1 cellular context compared by ENCODE assay signal in the genomic region with DNA sequence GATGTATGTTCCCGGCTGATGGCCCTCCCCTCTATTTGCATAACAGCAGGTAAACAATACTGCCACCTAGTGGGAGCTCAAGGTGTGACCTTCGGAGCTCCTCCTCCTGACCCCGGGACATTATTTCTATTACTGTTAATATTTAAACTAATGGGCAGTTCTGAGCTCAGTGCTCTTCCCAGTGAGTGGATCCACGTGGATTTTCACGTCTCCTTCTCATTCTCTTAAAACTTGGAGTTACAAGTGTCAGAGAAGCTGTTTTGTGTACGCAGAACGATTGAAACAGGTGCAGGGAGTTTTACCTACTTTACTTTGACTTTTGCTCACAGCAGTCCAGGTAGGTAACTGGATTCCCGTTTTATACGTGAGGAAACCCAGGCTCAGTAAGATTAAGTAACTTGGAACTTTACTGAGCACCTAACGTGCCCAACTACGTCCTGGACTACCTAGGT.
TF ChIP-seq lines count a peak whose summit lies in the region.

No MANE protein-coding gene starts in this region.

TF ChIP-seq in HepG2, 621 proteins besides CTCF, POLR2A, EP300 and RAD21 (continued from another document and continues in another):
- TF ChIP-seq, protein P1, sequence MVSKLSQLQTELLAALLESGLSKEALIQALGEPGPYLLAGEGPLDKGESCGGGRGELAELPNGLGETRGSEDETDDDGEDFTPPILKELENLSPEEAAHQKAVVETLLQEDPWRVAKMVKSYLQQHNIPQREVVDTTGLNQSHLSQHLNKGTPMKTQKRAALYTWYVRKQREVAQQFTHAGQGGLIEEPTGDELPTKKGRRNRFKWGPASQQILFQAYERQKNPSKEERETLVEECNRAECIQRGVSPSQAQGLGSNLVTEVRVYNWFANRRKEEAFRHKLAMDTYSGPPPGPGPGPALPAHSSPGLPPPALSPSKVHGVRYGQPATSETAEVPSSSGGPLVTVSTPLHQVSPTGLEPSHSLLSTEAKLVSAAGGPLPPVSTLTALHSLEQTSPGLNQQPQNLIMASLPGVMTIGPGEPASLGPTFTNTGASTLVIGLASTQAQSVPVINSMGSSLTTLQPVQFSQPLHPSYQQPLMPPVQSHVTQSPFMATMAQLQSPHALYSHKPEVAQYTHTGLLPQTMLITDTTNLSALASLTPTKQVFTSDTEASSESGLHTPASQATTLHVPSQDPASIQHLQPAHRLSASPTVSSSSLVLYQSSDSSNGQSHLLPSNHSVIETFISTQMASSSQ (IDR thresholded peaks at IDR 0.05; ENCODE audit: low read depth): peak; percentile 79
- TF ChIP-seq, protein P1 (CRISPR knock-in tag; IDR thresholded peaks at IDR 0.05; ENCODE audit: borderline replicate concordance): peak; percentile 77; the same call in 1 of the 2 replicates
- TF ChIP-seq, protein P2, sequence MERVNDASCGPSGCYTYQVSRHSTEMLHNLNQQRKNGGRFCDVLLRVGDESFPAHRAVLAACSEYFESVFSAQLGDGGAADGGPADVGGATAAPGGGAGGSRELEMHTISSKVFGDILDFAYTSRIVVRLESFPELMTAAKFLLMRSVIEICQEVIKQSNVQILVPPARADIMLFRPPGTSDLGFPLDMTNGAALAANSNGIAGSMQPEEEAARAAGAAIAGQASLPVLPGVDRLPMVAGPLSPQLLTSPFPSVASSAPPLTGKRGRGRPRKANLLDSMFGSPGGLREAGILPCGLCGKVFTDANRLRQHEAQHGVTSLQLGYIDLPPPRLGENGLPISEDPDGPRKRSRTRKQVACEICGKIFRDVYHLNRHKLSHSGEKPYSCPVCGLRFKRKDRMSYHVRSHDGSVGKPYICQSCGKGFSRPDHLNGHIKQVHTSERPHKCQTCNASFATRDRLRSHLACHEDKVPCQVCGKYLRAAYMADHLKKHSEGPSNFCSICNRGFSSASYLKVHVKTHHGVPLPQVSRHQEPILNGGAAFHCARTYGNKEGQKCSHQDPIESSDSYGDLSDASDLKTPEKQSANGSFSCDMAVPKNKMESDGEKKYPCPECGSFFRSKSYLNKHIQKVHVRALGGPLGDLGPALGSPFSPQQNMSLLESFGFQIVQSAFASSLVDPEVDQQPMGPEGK (CRISPR knock-in tag; IDR thresholded peaks at IDR 0.05): 0 out of 2 replicates have a peak, but pooled peaks have one; percentile 23
- TF ChIP-seq NR2C2 (CRISPR knock-in tag; IDR thresholded peaks at IDR 0.05; ENCODE audit: borderline replicate concordance) (peak; percentile 93), HDAC2 (CRISPR knock-in tag; IDR thresholded peaks at IDR 0.05) (peak; percentile 49; the same call in 1 of the 2 replicates), NR2F1 (CRISPR knock-in tag; IDR thresholded peaks at IDR 0.05) (peak; percentile 66 to 86), ZNF569 (CRISPR knock-in tag; IDR thresholded peaks at IDR 0.05; ENCODE audit: borderline replicate concordance) (0 out of 2 replicates have a peak, but pooled peaks have one; percentile 50), MIXL1 (CRISPR knock-in tag; IDR thresholded peaks at IDR 0.05) (0 out of 2 replicates have a peak, but pooled peaks have one; percentile 20), ZNF724P (CRISPR knock-in tag; IDR thresholded peaks at IDR 0.05; ENCODE audit: borderline replicate concordance) (0 out of 2 replicates have a peak, but pooled peaks have one; percentile 34), STAT5B (CRISPR knock-in tag; IDR thresholded peaks at IDR 0.05) (0 out of 2 replicates have a peak, but pooled peaks have one; percentile 14), MXD4 (CRISPR knock-in tag; IDR thresholded peaks at IDR 0.05) (peak; percentile 15; the same call in 1 of the 2 replicates), SOX5 (CRISPR knock-in tag; IDR thresholded peaks at IDR 0.05; ENCODE audit: borderline replicate concordance) (peak; percentile 34; the same call in 1 of the 2 replicates), NR2F2 (IDR thresholded peaks at IDR 0.05; ENCODE audit: borderline replicate concordance, low read depth) (0 out of 2 replicates have a peak, but pooled peaks have one; percentile 33), SNRNP70 (IDR thresholded peaks at IDR 0.05; ENCODE audit: low read depth, low read length) (no peak), SNAPC2 (CRISPR knock-in tag; IDR thresholded peaks at IDR 0.05) (peak; percentile 45; the same call in 1 of the 2 replicates), THAP11 (CRISPR knock-in tag; IDR thresholded peaks at IDR 0.05) (peak; percentile 49; the same call in 1 of the 2 replicates), ATF7 (IDR thresholded peaks at IDR 0.05) (no peak), ATF7 (CRISPR knock-in tag; IDR thresholded peaks at IDR 0.05) (no peak), NCOR1 (IDR thresholded peaks at IDR 0.05; ENCODE audit: borderline replicate concordance, low read length) (no peak), ZFP1 (CRISPR knock-in tag; IDR thresholded peaks at IDR 0.05) (no peak), EZH2 (conservative IDR thresholded peaks at IDR 0.05; ENCODE audit: low read depth, low read length) (no peak), FOXA3 (CRISPR knock-in tag; IDR thresholded peaks at IDR 0.05) (peak; percentile 72), SAP130 (CRISPR knock-in tag; IDR thresholded peaks at IDR 0.05; ENCODE audit: low read depth) (peak; percentile 33; the same call in 1 of the 2 replicates), KDM2A (CRISPR knock-in tag; IDR thresholded peaks at IDR 0.05; ENCODE audit: borderline replicate concordance, low read depth) (0 out of 2 replicates have a peak, but pooled peaks have one; percentile 26), ZNF12 (CRISPR knock-in tag; IDR thresholded peaks at IDR 0.05) (no peak), ZNF775 (CRISPR knock-in tag; IDR thresholded peaks at IDR 0.05; ENCODE audit: borderline replicate concordance) (no peak), TBP (CRISPR knock-in tag; IDR thresholded peaks at IDR 0.05) (no peak), STAG1 (CRISPR knock-in tag; IDR thresholded peaks at IDR 0.05) (peak; percentile 50), MXI1 (IDR thresholded peaks at IDR 0.05; ENCODE audit: borderline replicate concordance, low read depth, low read length) (peak; percentile 45; the same call in 1 of the 3 replicates), SP140L (CRISPR knock-in tag; IDR thresholded peaks at IDR 0.05; ENCODE audit: borderline replicate concordance) (0 out of 2 replicates have a peak, but pooled peaks have one; percentile 44), MBD4 (IDR thresholded peaks at IDR 0.05; ENCODE audit: borderline replicate concordance, low read length) (no peak), ESRRA (CRISPR knock-in tag; IDR thresholded peaks at IDR 0.05; ENCODE audit: low read depth) (no peak), GATAD2A (CRISPR knock-in tag; IDR thresholded peaks at IDR 0.05) (peak; percentile 60; the same call in 1 of the 2 replicates), ZNF101 (CRISPR knock-in tag; IDR thresholded peaks at IDR 0.05; ENCODE audit: borderline replicate concordance, low read depth) (no peak), ZNF335 (CRISPR knock-in tag; IDR thresholded peaks at IDR 0.05) (peak; percentile 48; the same call in 1 of the 2 replicates)
- TF ChIP-seq, protein P3, sequence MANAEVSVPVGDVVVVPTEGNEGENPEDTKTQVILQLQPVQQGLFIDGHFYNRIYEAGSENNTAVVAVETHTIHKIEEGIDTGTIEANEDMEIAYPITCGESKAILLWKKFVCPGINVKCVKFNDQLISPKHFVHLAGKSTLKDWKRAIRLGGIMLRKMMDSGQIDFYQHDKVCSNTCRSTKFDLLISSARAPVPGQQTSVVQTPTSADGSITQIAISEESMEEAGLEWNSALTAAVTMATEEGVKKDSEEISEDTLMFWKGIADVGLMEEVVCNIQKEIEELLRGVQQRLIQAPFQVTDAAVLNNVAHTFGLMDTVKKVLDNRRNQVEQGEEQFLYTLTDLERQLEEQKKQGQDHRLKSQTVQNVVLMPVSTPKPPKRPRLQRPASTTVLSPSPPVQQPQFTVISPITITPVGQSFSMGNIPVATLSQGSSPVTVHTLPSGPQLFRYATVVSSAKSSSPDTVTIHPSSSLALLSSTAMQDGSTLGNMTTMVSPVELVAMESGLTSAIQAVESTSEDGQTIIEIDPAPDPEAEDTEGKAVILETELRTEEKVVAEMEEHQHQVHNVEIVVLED (CRISPR knock-in tag; IDR thresholded peaks at IDR 0.05; ENCODE audit: borderline replicate concordance): 0 out of 2 replicates have a peak, but pooled peaks have one; percentile 29
- TF ChIP-seq, protein P4, sequence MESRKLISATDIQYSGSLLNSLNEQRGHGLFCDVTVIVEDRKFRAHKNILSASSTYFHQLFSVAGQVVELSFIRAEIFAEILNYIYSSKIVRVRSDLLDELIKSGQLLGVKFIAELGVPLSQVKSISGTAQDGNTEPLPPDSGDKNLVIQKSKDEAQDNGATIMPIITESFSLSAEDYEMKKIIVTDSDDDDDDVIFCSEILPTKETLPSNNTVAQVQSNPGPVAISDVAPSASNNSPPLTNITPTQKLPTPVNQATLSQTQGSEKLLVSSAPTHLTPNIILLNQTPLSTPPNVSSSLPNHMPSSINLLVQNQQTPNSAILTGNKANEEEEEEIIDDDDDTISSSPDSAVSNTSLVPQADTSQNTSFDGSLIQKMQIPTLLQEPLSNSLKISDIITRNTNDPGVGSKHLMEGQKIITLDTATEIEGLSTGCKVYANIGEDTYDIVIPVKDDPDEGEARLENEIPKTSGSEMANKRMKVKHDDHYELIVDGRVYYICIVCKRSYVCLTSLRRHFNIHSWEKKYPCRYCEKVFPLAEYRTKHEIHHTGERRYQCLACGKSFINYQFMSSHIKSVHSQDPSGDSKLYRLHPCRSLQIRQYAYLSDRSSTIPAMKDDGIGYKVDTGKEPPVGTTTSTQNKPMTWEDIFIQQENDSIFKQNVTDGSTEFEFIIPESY (CRISPR knock-in tag; IDR thresholded peaks at IDR 0.05): no peak
- TF ChIP-seq, protein P5, sequence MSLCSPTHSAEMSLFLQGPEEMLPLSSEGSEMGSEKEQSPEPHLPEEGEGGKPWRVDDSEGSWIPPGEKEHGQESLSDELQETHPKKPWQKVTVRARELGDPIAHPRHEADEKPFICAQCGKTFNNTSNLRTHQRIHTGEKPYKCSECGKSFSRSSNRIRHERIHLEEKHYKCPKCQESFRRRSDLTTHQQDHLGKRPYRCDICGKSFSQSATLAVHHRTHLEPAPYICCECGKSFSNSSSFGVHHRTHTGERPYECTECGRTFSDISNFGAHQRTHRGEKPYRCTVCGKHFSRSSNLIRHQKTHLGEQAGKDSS (CRISPR knock-in tag; IDR thresholded peaks at IDR 0.05; ENCODE audit: borderline replicate concordance, low read depth): no peak
- TF ChIP-seq, protein P6, sequence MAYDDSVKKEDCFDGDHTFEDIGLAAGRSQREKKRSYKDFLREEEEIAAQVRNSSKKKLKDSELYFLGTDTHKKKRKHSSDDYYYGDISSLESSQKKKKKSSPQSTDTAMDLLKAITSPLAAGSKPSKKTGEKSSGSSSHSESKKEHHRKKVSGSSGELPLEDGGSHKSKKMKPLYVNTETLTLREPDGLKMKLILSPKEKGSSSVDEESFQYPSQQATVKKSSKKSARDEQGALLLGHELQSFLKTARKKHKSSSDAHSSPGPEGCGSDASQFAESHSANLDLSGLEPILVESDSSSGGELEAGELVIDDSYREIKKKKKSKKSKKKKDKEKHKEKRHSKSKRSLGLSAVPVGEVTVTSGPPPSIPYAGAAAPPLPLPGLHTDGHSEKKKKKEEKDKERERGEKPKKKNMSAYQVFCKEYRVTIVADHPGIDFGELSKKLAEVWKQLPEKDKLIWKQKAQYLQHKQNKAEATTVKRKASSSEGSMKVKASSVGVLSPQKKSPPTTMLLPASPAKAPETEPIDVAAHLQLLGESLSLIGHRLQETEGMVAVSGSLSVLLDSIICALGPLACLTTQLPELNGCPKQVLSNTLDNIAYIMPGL (CRISPR knock-in tag; IDR thresholded peaks at IDR 0.05; ENCODE audit: borderline replicate concordance in 1 of 2, low read depth in 1 of 2): peak; percentile 57 to 69; a peak in 2 of 4 replicates
- TF ChIP-seq, protein P7, sequence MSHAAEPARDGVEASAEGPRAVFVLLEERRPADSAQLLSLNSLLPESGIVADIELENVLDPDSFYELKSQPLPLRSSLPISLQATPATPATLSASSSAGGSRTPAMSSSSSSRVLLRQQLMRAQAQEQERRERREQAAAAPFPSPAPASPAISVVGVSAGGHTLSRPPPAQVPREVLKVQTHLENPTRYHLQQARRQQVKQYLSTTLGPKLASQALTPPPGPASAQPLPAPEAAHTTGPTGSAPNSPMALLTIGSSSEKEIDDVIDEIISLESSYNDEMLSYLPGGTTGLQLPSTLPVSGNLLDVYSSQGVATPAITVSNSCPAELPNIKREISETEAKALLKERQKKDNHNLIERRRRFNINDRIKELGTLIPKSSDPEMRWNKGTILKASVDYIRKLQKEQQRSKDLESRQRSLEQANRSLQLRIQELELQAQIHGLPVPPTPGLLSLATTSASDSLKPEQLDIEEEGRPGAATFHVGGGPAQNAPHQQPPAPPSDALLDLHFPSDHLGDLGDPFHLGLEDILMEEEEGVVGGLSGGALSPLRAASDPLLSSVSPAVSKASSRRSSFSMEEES (CRISPR knock-in tag; IDR thresholded peaks at IDR 0.05): 0 out of 2 replicates have a peak, but pooled peaks have one; percentile 22
- TF ChIP-seq, protein P8, sequence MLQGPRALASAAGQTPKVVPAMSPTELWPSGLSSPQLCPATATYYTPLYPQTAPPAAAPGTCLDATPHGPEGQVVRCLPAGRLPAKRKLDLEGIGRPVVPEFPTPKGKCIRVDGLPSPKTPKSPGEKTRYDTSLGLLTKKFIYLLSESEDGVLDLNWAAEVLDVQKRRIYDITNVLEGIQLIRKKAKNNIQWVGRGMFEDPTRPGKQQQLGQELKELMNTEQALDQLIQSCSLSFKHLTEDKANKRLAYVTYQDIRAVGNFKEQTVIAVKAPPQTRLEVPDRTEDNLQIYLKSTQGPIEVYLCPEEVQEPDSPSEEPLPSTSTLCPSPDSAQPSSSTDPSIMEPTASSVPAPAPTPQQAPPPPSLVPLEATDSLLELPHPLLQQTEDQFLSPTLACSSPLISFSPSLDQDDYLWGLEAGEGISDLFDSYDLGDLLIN (CRISPR knock-in tag; IDR thresholded peaks at IDR 0.05; ENCODE audit: borderline replicate concordance): no peak
